In the genomic region with DNA sequence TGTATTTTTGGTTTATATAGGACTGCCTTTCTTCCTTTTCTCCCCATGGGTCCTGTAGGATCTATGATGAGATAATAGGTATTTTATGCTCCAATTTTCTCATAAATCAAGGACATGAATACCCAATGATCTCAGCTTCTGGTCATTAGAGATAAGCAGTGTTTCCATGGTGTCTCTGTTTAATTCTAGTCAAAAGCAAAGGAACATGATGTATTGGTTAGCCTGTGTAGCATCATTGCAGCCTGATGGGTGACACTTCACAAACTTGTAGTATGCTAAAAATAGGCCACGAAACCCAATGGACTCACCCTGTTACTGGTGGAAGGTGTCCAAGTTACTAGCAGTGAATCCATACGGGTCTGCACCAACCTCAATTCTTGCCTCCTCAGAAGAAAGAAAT, we compare ENCODE assay signal across 19 cellular contexts.
A peak's percentile ranks its signal among the peaks of the same experiment; 100 is the strongest.
DNase-seq lines count a peak whose midpoint lies in the region; ATAC-seq, FAIRE-seq and TF ChIP-seq lines count a peak whose summit lies in the region.
"Had no signal": no experiment of that assay in that cellular context is flagged by ENCODE, and none has a peak within 500 bp of the region (broad histone marks: within the 10 kb centered on the region; RNA-seq: fewer than 3 reads in every experiment).

No MANE protein-coding gene starts in this region.

- H3K23ac ChIP-seq in mesenchymal stem cell (ENCODE audit: low read length in 2 of 2), result no peak overlapping the region

- no peaks in the 10 kb centered on the region for H3K79me1 ChIP-seq in mesenchymal stem cell (replicated peaks; ENCODE audit: low read length, poor library complexity, severe bottlenecking)

- H3K4me2 ChIP-seq in K562 (ENCODE audit: insufficient read depth, low read length) (no peak overlapping the region), mesenchymal stem cell (ENCODE audit: low read length, poor library complexity, severe bottlenecking) (no peak overlapping the region)

- no peak overlapping the region for H4K91ac ChIP-seq in mesenchymal stem cell (ENCODE audit: low read length)

- no peaks in the 10 kb centered on the region for H3K9me3 Mint-ChIP-seq in chondrocyte (ENCODE audit: low read depth)
- H3K9me3 Mint-ChIP-seq: CD4-positive, CD25-positive, alpha-beta regulatory T cell had no signal

- no peak overlapping the region for H3K4ac ChIP-seq in mesenchymal stem cell (ENCODE audit: low read depth in 1 of 2, low read length in 2 of 2)

- H3K4me3 Mint-ChIP-seq in chondrocyte (ENCODE audit: unreplicated experiment), result no peak overlapping the region
- H3K4me3 Mint-ChIP-seq: CD4-positive, CD25-positive, alpha-beta regulatory T cell had no signal

- H4K8ac ChIP-seq in mesenchymal stem cell (ENCODE audit: low read length), result no peak overlapping the region

- H3K4me3 ChIP-seq in K562, result no peak overlapping the region
- H3K4me3 ChIP-seq in mesenchymal stem cell (ENCODE audit: insufficient read depth in 1 of 2, low read depth in 1 of 2, low read length in 2 of 2), result no peak overlapping the region
- H3K4me3 ChIP-seq: GM12878, MG63, Peyer's patch had no signal

- no peak overlapping the region for H2AFZ ChIP-seq in K562 (ENCODE audit: low read depth, low read length)
- H2AFZ ChIP-seq in mesenchymal stem cell (ENCODE audit: low read depth, low read length), result no peak overlapping the region

- H3K36me3 ChIP-seq in K562 (ENCODE audit: control insufficient read depth, insufficient read depth, low read length), result no peaks in the 10 kb centered on the region
- H3K36me3 ChIP-seq in mesenchymal stem cell (ENCODE audit: control insufficient read depth in 1 of 2, insufficient read depth in 2 of 2, low read depth in 1 of 2, low read length in 2 of 2), result no peaks in the 10 kb centered on the region
- H3K36me3 ChIP-seq: MG63, Peyer's patch had no signal

- no peak overlapping the region for H2BK5ac ChIP-seq in mesenchymal stem cell (ENCODE audit: low read depth, low read length, poor library complexity, severe bottlenecking)

- TF ChIP-seq EP300 in K562 (IDR thresholded peaks at IDR 0.05; ENCODE audit: low read length), result no peak

- TF ChIP-seq RAD21 in K562 (CRISPR knock-in tag; conservative IDR thresholded peaks at IDR 0.05 in 1 of 2, IDR thresholded peaks at IDR 0.05 in 1 of 2), result no peak

- intact Hi-C loops in K562 (cut with micrococcal nuclease), result no loop called here
- intact Hi-C loops in cardiac septum (cut with DNase I), result no loop called here

- H3K4me1 Mint-ChIP-seq in chondrocyte (ENCODE audit: low read depth), result no peaks in the 10 kb centered on the region
- H3K4me1 Mint-ChIP-seq: CD4-positive, CD25-positive, alpha-beta regulatory T cell had no signal

- no peaks in the 10 kb centered on the region for H3K9me3 ChIP-seq in K562 (replicated peaks; ENCODE audit: control insufficient read depth, insufficient read depth, low read depth, low read length)
- no peaks in the 10 kb centered on the region for H3K9me3 ChIP-seq in mesenchymal stem cell (ENCODE audit: control insufficient read depth, low read length)
- H3K9me3 ChIP-seq: Caco-2, MG63, Peyer's patch had no signal

- peaks cover 0 to 4% of the 10 kb centered on the region in 2 experiments; a peak in 1 of 5 replicates for H3K4me1 ChIP-seq in K562 (replicated peaks in 1 of 2; ENCODE audit: control insufficient read depth in 2 of 2, insufficient read depth in 2 of 2, low read length in 2 of 2)
- H3K4me1 ChIP-seq in mesenchymal stem cell (ENCODE audit: control insufficient read depth, insufficient read depth, low read depth, low read length), result no peaks in the 10 kb centered on the region
- H3K4me1 ChIP-seq: Caco-2, Peyer's patch had no signal

- ATAC-seq in K562, result peak; percentile 66
- ATAC-seq: GM12878 had no signal

- H4K20me1 ChIP-seq in K562 (replicated peaks; ENCODE audit: control insufficient read depth, insufficient read depth, low read length), result no peaks in the 10 kb centered on the region

- H3K27ac ChIP-seq in K562 (ENCODE audit: extremely low read depth, low read depth, low read length), result no peak overlapping the region
- H3K27ac ChIP-seq in mesenchymal stem cell (ENCODE audit: low read length, poor library complexity, severe bottlenecking), result no peak overlapping the region
- H3K27ac ChIP-seq: Peyer's patch had no signal

- H3K14ac ChIP-seq in mesenchymal stem cell (ENCODE audit: low read length in 2 of 2), result no peak overlapping the region

- H3K9ac ChIP-seq in K562 (ENCODE audit: insufficient read depth in 1 of 2, low read depth in 2 of 2, low read length in 2 of 2) (no peak overlapping the region), mesenchymal stem cell (ENCODE audit: low read length) (no peak overlapping the region)

- no peak overlapping the region for H2BK120ac ChIP-seq in mesenchymal stem cell (ENCODE audit: low read depth, low read length)

- no peak overlapping the region for H2BK15ac ChIP-seq in mesenchymal stem cell (ENCODE audit: low read depth, poor library complexity, severe bottlenecking)

- H3K36me3 Mint-ChIP-seq in chondrocyte (ENCODE audit: low read depth), result no peaks in the 10 kb centered on the region
- H3K36me3 Mint-ChIP-seq: CD4-positive, CD25-positive, alpha-beta regulatory T cell had no signal

- no peak overlapping the region for H3K27ac Mint-ChIP-seq in chondrocyte (ENCODE audit: unreplicated experiment)

- CTCF ChIA-PET in K562 (lab: Yijun Ruan, JAX; ENCODE audit: low intra/inter-chr PET ratio), result no interaction called here

- TF ChIP-seq CTCF in K562 (IDR thresholded peaks at IDR 0.05 in 2 of 3, conservative IDR thresholded peaks at IDR 0.05 in 1 of 3; ENCODE audit: insufficient read depth in 2 of 3, low read depth in 1 of 3, low read length in 3 of 3) (no peak), chondrocyte (IDR thresholded peaks at IDR 0.05) (no peak)

- no peak for TF ChIP-seq POLR2A in K562 (conservative IDR thresholded peaks at IDR 0.05)

- no peak overlapping the region for H2AK5ac ChIP-seq in mesenchymal stem cell (ENCODE audit: low read length, severe bottlenecking)

- WGBS in K562 (ENCODE audit: insufficient coverage, low coverage, missing lambda C conversion rate), result 7% methylated on average over 2 of the region's 2 CpGs
- 94% methylated on average over 2 of the region's 2 CpGs for WGBS in mesenchymal stem cell

- no peaks in the 10 kb centered on the region for H3K27me3 ChIP-seq in K562 (ENCODE audit: control insufficient read depth in 2 of 2, insufficient read depth in 2 of 2, low read length in 2 of 2)
- no peaks in the 10 kb centered on the region for H3K27me3 ChIP-seq in mesenchymal stem cell (ENCODE audit: control insufficient read depth in 1 of 2, insufficient read depth in 1 of 2, low read length in 2 of 2)
- H3K27me3 ChIP-seq: MG63, Peyer's patch had no signal

- no peaks in the 10 kb centered on the region for H3K9me1 ChIP-seq in K562 (ENCODE audit: control insufficient read depth, insufficient read depth, low read length)

- no peaks in the 10 kb centered on the region for H3K79me2 ChIP-seq in K562 (ENCODE audit: control insufficient read depth, insufficient read depth, low read length)

- BruUV-seq in K562 (replicated peaks; lab: Mats Ljungman, UMichigan), result no TSS peak

- peak; percentile 13 for DNase-seq in OCI-M1 (lab: John Stamatoyannopoulos, UW)
- peak in 1 of 4 experiments; percentile 38 for DNase-seq in K562 (ENCODE audit: extremely low read depth in 1 of 4, low spot score in 3 of 4)
- peak; percentile 9 for DNase-seq in cardiac septum (ENCODE audit: low spot score)
- peak; percentile 4 for DNase-seq in mesenchymal stem cell
- DNase-seq in NCI-H2171 treated with DMSO at 0.1 percent for 48 hours (lab: John Stamatoyannopoulos, UW), result no peak
- no peak for DNase-seq in DMS53 (lab: John Stamatoyannopoulos, UW)
- no peak for DNase-seq in chondrocyte (ENCODE audit: low spot score)
- DNase-seq: Caco-2; CD4-positive, CD25-positive, alpha-beta regulatory T cell; DMS 273 treated with DMSO at 0.1 percent for 48 hours; DND-41; GOT3; MG63; NCI-H2029; NCI-H345; NCI-H524; NCI-H774; Peyer's patch had no signal

- in situ Hi-C loops in K562 (cut with MboI), result no loop called here

- POLR2A ChIA-PET in K562 (lab: Yijun Ruan, JAX), result interaction anchor here (0.6 kb wide), 1 partner anchor 12 kb away, joined by 3 read pairs; no protein-coding TSS in a partner anchor

- no peak overlapping the region for H2BK12ac ChIP-seq in mesenchymal stem cell (ENCODE audit: low read length in 2 of 2)

- H3K27me3 Mint-ChIP-seq in chondrocyte (ENCODE audit: low read depth), result peaks cover 5% of the 10 kb centered on the region
- H3K27me3 Mint-ChIP-seq: CD4-positive, CD25-positive, alpha-beta regulatory T cell had no signal

- H3K18ac ChIP-seq in mesenchymal stem cell (ENCODE audit: low read depth in 1 of 2, low read length in 2 of 2), result no peak overlapping the region

- FAIRE-seq in K562 (lab: Jason Lieb, UNC), result peak; percentile 66
- FAIRE-seq: GM12878 had no signal

TF ChIP-seq in K562, 482 proteins besides CTCF, POLR2A, EP300 and RAD21 (continues in another document):
- peak; percentile 39; the same call in 1 of the 2 replicates for TF ChIP-seq DPF2 (IDR thresholded peaks at IDR 0.05)
- TF ChIP-seq, protein P1, sequence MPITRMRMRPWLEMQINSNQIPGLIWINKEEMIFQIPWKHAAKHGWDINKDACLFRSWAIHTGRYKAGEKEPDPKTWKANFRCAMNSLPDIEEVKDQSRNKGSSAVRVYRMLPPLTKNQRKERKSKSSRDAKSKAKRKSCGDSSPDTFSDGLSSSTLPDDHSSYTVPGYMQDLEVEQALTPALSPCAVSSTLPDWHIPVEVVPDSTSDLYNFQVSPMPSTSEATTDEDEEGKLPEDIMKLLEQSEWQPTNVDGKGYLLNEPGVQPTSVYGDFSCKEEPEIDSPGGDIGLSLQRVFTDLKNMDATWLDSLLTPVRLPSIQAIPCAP (CRISPR knock-in tag; IDR thresholded peaks at IDR 0.05; ENCODE audit: borderline replicate concordance), result no peak
- TF ChIP-seq HEY1 (CRISPR knock-in tag; IDR thresholded peaks at IDR 0.05; ENCODE audit: borderline replicate concordance), result no peak

Comparison
In these comparisons a context has a peak if more than half of its experiments do, and no peak if none do; other contexts are left out.
1. DNase-seq: peak in OCI-M1 (single experiment), cardiac septum (single experiment) and mesenchymal stem cell (single experiment); none in NCI-H2171 treated with DMSO at 0.1 percent for 48 hours (single experiment), DMS53 (single experiment) and chondrocyte (single experiment).